Comparison of ENCODE assay signal across 1 cellular context in the genomic region with DNA sequence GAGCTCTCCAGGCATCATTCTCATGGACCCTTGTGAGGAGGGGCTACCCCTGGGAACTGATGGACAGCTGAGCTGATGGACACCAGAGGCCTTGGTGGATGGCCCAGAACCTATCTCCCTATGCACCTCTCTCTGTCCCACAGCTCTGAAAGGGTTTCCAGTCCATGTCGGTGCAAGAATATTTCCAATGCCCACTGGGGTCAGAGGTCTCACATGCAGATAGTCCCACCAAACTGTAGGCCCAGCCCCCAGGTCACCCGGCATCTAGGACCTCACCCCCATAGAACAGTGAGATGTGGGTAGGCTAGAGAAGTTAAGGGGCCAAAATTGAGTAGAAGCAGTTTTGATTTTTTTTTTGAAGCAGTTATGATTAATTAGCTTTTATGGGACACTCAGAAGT.
TF ChIP-seq lines count a peak whose summit lies in the region.

No MANE protein-coding gene starts in this region.

TF ChIP-seq in HepG2, 621 proteins besides CTCF, POLR2A, EP300 and RAD21:
- TF ChIP-seq, protein P1, sequence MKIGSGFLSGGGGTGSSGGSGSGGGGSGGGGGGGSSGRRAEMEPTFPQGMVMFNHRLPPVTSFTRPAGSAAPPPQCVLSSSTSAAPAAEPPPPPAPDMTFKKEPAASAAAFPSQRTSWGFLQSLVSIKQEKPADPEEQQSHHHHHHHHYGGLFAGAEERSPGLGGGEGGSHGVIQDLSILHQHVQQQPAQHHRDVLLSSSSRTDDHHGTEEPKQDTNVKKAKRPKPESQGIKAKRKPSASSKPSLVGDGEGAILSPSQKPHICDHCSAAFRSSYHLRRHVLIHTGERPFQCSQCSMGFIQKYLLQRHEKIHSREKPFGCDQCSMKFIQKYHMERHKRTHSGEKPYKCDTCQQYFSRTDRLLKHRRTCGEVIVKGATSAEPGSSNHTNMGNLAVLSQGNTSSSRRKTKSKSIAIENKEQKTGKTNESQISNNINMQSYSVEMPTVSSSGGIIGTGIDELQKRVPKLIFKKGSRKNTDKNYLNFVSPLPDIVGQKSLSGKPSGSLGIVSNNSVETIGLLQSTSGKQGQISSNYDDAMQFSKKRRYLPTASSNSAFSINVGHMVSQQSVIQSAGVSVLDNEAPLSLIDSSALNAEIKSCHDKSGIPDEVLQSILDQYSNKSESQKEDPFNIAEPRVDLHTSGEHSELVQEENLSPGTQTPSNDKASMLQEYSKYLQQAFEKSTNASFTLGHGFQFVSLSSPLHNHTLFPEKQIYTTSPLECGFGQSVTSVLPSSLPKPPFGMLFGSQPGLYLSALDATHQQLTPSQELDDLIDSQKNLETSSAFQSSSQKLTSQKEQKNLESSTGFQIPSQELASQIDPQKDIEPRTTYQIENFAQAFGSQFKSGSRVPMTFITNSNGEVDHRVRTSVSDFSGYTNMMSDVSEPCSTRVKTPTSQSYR (CRISPR knock-in tag; IDR thresholded peaks at IDR 0.05; ENCODE audit: borderline replicate concordance), result no peak
- TF ChIP-seq, protein P2, sequence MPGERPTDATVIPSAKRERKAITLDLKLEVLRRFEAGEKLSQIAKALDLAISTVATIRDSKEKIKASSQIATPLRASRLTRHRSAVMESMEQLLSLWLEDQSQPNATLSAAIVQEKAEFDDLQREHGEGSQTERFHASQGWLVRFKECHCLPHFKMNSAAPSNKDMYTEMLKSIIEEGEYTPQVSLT (CRISPR knock-in tag; IDR thresholded peaks at IDR 0.05; ENCODE audit: borderline replicate concordance, low read depth), result no peak
- TF ChIP-seq GFI1 (CRISPR knock-in tag; IDR thresholded peaks at IDR 0.05; ENCODE audit: borderline replicate concordance) (no peak), AGO2 (optimal IDR thresholded peaks at IDR 0.05; ENCODE audit: low read depth, low read length) (no peak), PHB2 (IDR thresholded peaks at IDR 0.05; ENCODE audit: partially characterized antibody) (no peak), CEBPG (CRISPR knock-in tag; IDR thresholded peaks at IDR 0.05) (no peak), THYN1 (CRISPR knock-in tag; IDR thresholded peaks at IDR 0.05; ENCODE audit: borderline replicate concordance, low read depth) (no peak), PLRG1 (conservative IDR thresholded peaks at IDR 0.05) (no peak), HNRNPL (IDR thresholded peaks at IDR 0.05; ENCODE audit: low read depth, low read length) (no peak), IRF2 (CRISPR knock-in tag; IDR thresholded peaks at IDR 0.05) (no peak), SMAD9 (CRISPR knock-in tag; IDR thresholded peaks at IDR 0.05) (no peak), ZNF557 (CRISPR knock-in tag; IDR thresholded peaks at IDR 0.05) (no peak)
